Comparison of ENCODE assay signal across 9 cellular contexts in the genomic region with DNA sequence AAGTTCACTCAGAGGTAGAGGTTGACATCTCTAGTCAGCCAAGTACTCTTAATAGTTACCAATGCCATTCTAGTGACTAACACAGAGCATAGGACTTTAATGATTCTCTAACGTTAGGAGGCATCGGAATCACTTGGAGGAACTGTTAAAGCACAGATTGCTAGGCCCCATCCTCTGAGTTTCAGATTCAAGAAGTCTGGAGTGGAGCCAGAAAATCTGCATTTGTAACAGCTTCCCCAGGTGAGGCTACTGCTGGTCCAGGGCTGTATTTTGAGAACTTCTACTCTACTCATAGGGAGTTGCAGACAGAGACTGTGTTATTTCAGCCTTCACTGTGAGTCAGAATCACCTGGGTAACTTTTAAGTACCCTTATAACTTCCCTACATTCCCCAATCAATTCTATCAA. TPM values are rescaled to one million over a fixed set of nuclear protein-coding genes. Genes with fewer than 3 reads are reported as not detected.
DNase-seq lines count a peak whose midpoint lies in the region; ATAC-seq and TF ChIP-seq lines count a peak whose summit lies in the region.
"Had no signal": no experiment of that assay in that cellular context is flagged by ENCODE, and none has a peak within 500 bp of the region (broad histone marks: within the 10 kb centered on the region; RNA-seq: fewer than 3 reads in every experiment).

No MANE protein-coding gene starts in this region.

- H3K27me3 Mint-ChIP-seq in activated CD4-positive, alpha-beta memory T cell treated with anti-CD3 and anti-CD28 coated beads, Interleukin-2, amount 10 ng/mL, durations not matched to agents 7 days and 5 days, result no peaks in the 10 kb centered on the region

- H3K9me3 Mint-ChIP-seq in activated CD4-positive, alpha-beta memory T cell treated with anti-CD3 and anti-CD28 coated beads, Interleukin-2, amount 10 ng/mL, durations not matched to agents 7 days and 5 days, result no peaks in the 10 kb centered on the region

- H3K27ac ChIP-seq in SK-N-SH (ENCODE audit: low read depth in 2 of 2, low read length in 1 of 2) (no peak overlapping the region), cardiac muscle cell (peak overlapping the region; percentile 24), transverse colon (peak overlapping the region; percentile 41 to 56 (median 44))
- H3K27ac ChIP-seq: HL-60 had no signal

- CTCF ChIA-PET in SK-N-SH (lab: Yijun Ruan, JAX), result no interaction called here
- CTCF ChIA-PET in activated CD4-positive, alpha-beta memory T cell treated with anti-CD3 and anti-CD28 coated beads, Interleukin-2, amount 10 ng/mL, durations not matched to agents 7 days and 5 days (lab: Charles Lee), result no interaction called here

- no peak for TF ChIP-seq RAD21 in SK-N-SH (IDR thresholded peaks at IDR 0.05; ENCODE audit: low read length)

- no peak for TF ChIP-seq CTCF in SK-N-SH (IDR thresholded peaks at IDR 0.05)
- TF ChIP-seq CTCF in cardiac muscle cell (IDR thresholded peaks at IDR 0.05; ENCODE audit: low read depth, low read length), result no peak
- TF ChIP-seq CTCF in transverse colon (IDR thresholded peaks at IDR 0.05), result no peak

- peaks cover 27% of the 10 kb centered on the region for H3K4me1 Mint-ChIP-seq in activated CD4-positive, alpha-beta memory T cell treated with anti-CD3 and anti-CD28 coated beads, Interleukin-2, amount 10 ng/mL, durations not matched to agents 7 days and 5 days

- H3K4me3 Mint-ChIP-seq in activated CD4-positive, alpha-beta memory T cell treated with anti-CD3 and anti-CD28 coated beads, Interleukin-2, amount 10 ng/mL, durations not matched to agents 7 days and 5 days, result no peak overlapping the region

- intact Hi-C loops in transverse colon (cut with DNase I; ENCODE audit: low total_unique reads), result loop anchor here (10.0 kb wide), 1 partner anchor 1324 kb away; no protein-coding TSS in a partner anchor

- H3K9me3 ChIP-seq in SK-N-SH, result no peaks in the 10 kb centered on the region
- no peaks in the 10 kb centered on the region for H3K9me3 ChIP-seq in cardiac muscle cell (ENCODE audit: low read depth)
- no peaks in the 10 kb centered on the region for H3K9me3 ChIP-seq in transverse colon

- in situ Hi-C loops in transverse colon (cut with MboI; ENCODE audit: low pct_ligation_motif_present in 1 of 4, low pct_unique_long_range_greater_than_20kb in 1 of 4, low sequenced_read_pairs in 3 of 4), result no loop called here

- TF ChIP-seq EP300 in SK-N-SH (IDR thresholded peaks at IDR 0.05; ENCODE audit: borderline replicate concordance in 1 of 2, low read depth in 1 of 2, low read length in 1 of 2) (no peak), transverse colon (IDR thresholded peaks at IDR 0.05; ENCODE audit: low read depth) (no peak)

- H2AFZ ChIP-seq in SK-N-SH (ENCODE audit: low read depth), result no peak overlapping the region

- H3K36me3 ChIP-seq in SK-N-SH (replicated peaks in 1 of 2; ENCODE audit: control insufficient read depth in 1 of 2, insufficient read depth in 2 of 2, low read length in 1 of 2) (peaks cover 11 to 14% of the 10 kb centered on the region in 2 experiments), cardiac muscle cell (peaks cover 11% of the 10 kb centered on the region), transverse colon (peaks cover 0 to 9% (median 0%) of the 10 kb centered on the region in 4 donors)

- TF ChIP-seq POLR2A in transverse colon (IDR thresholded peaks at IDR 0.05), result no peak

- H3K4me2 ChIP-seq in SK-N-SH, result no peak overlapping the region

- no peaks in the 10 kb centered on the region for H3F3A ChIP-seq in SK-N-SH (replicated peaks; ENCODE audit: insufficient read depth)

- H3K9me2 ChIP-seq in SK-N-SH, result no peaks in the 10 kb centered on the region

- no peak overlapping the region for H3K9ac ChIP-seq in SK-N-SH

- H3K27ac Mint-ChIP-seq in activated CD4-positive, alpha-beta memory T cell treated with anti-CD3 and anti-CD28 coated beads, Interleukin-2, amount 10 ng/mL, durations not matched to agents 7 days and 5 days, result no peak overlapping the region

- H3K36me3 Mint-ChIP-seq in activated CD4-positive, alpha-beta memory T cell treated with anti-CD3 and anti-CD28 coated beads, Interleukin-2, amount 10 ng/mL, durations not matched to agents 7 days and 5 days (ENCODE audit: low read depth), result peaks cover 37% of the 10 kb centered on the region

- H3K4me3 ChIP-seq in SK-N-SH (ENCODE audit: low read depth in 2 of 2, low read length in 1 of 2), result no peak overlapping the region
- H3K4me3 ChIP-seq in cardiac muscle cell, result no peak overlapping the region
- H3K4me3 ChIP-seq in transverse colon, result no peak overlapping the region

- peaks cover 7% of the 10 kb centered on the region; the same call in 1 of the 2 replicates for H3K79me2 ChIP-seq in SK-N-SH (ENCODE audit: insufficient read depth)

- H4K20me1 ChIP-seq in SK-N-SH (ENCODE audit: insufficient read depth), result no peaks in the 10 kb centered on the region

- H3K4me1 ChIP-seq in SK-N-SH (ENCODE audit: control insufficient read depth in 1 of 2, insufficient read depth in 2 of 2, low read depth in 1 of 2, low read length in 1 of 2), result peaks cover 0 to 2% of the 10 kb centered on the region in 2 experiments; a peak in 1 of 4 replicates
- H3K4me1 ChIP-seq in cardiac muscle cell (ENCODE audit: low read depth), result no peaks in the 10 kb centered on the region
- H3K4me1 ChIP-seq in transverse colon, result peaks cover 0 to 51% (median 27%) of the 10 kb centered on the region in 4 donors

- no peak for DNase-seq in SK-N-SH
- DNase-seq in cardiac muscle cell (ENCODE audit: low read depth in 1 of 2, low spot score in 1 of 2), result peak in 1 of 2 donors; percentile 11
- DNase-seq in transverse colon, result no peak
- no peak for DNase-seq in activated CD4-positive, alpha-beta memory T cell treated with anti-CD3 and anti-CD28 coated beads, Interleukin-2, amount 10 ng/mL, durations not matched to agents 7 days and 5 days
- no peak for DNase-seq in NCI-H524 treated with DMSO at 0.1 percent for 48 hours (lab: John Stamatoyannopoulos, UW)
- no peak for DNase-seq in activated effector memory CD4-positive, alpha-beta T cell treated with anti-CD3 and anti-CD28 coated beads, Interleukin-2, amount 50 U/mL, for 16 hours

- POLR2A ChIA-PET in SK-N-SH (lab: Yijun Ruan, JAX), result no interaction called here
- POLR2A ChIA-PET in activated CD4-positive, alpha-beta memory T cell treated with anti-CD3 and anti-CD28 coated beads, Interleukin-2, amount 10 ng/mL, durations not matched to agents 7 days and 5 days (lab: Charles Lee), result no interaction called here

- H3K27me3 ChIP-seq in SK-N-SH (ENCODE audit: insufficient read depth), result no peaks in the 10 kb centered on the region
- no peaks in the 10 kb centered on the region for H3K27me3 ChIP-seq in cardiac muscle cell
- no peaks in the 10 kb centered on the region for H3K27me3 ChIP-seq in transverse colon

- WGBS in SK-N-SH (ENCODE audit: low lambda C conversion rate), result no CpG with 5 or more reads among the region's 2 CpGs
- WGBS in transverse colon (ENCODE audit: low coverage in 1 of 2), 2 donors, result 19% methylated on average over 2 of the region's 2 CpGs; no CpG with 5 or more reads in 1 of the 2 donors

- 0 out of 3 replicates have a peak, but pooled peaks have one; percentile 34 for ATAC-seq in SK-N-SH treated with all-trans-retinoic acid at 6 μM for 48 hours
- peak; percentile 27 for ATAC-seq in HG03565 (IDR thresholded peaks at IDR 0.05; ENCODE audit: unreplicated experiment)

TF ChIP-seq in SK-N-SH treated with all-trans-retinoic acid at 6 μM for 48 hours, 23 proteins besides CTCF, POLR2A, EP300 and RAD21 (continues in another document):
- TF ChIP-seq, protein P1, sequence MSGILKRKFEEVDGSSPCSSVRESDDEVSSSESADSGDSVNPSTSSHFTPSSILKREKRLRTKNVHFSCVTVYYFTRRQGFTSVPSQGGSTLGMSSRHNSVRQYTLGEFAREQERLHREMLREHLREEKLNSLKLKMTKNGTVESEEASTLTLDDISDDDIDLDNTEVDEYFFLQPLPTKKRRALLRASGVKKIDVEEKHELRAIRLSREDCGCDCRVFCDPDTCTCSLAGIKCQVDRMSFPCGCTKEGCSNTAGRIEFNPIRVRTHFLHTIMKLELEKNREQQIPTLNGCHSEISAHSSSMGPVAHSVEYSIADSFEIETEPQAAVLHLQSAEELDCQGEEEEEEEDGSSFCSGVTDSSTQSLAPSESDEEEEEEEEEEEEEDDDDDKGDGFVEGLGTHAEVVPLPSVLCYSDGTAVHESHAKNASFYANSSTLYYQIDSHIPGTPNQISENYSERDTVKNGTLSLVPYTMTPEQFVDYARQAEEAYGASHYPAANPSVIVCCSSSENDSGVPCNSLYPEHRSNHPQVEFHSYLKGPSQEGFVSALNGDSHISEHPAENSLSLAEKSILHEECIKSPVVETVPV (CRISPR knock-in tag; IDR thresholded peaks at IDR 0.05), result no peak

TF ChIP-seq in SK-N-SH, 30 proteins besides CTCF, POLR2A, EP300 and RAD21:
- TF ChIP-seq SMC3 (IDR thresholded peaks at IDR 0.05; ENCODE audit: low read depth, low read length), result no peak
- TF ChIP-seq, protein P2, sequence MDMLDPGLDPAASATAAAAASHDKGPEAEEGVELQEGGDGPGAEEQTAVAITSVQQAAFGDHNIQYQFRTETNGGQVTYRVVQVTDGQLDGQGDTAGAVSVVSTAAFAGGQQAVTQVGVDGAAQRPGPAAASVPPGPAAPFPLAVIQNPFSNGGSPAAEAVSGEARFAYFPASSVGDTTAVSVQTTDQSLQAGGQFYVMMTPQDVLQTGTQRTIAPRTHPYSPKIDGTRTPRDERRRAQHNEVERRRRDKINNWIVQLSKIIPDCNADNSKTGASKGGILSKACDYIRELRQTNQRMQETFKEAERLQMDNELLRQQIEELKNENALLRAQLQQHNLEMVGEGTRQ (IDR thresholded peaks at IDR 0.05; ENCODE audit: borderline replicate concordance, low read depth, low read length), result no peak

RNA-seq across cellular contexts. Expression of a gene that starts 5.7 kb away (rescaled TPM):
- polyA plus RNA-seq in SK-N-SH (2012; rRNA removed), result 6.5 and 7.8 TPM in 2 replicates
- polyA plus RNA-seq in SK-N-SH (2012; cell fraction: cytosol; rRNA removed), result 10.8 and 15.0 TPM in 2 replicates
- polyA plus RNA-seq in SK-N-SH (2012; cell fraction: nucleus; rRNA removed), result 1.8 and 5.1 TPM in 2 replicates
- total RNA-seq in cardiac muscle cell, result 14.0 and 14.4 TPM in 2 replicates
- polyA plus RNA-seq in cardiac muscle cell, result 24.4 and 29.4 TPM in 2 replicates
- 10 to 100 TPM; 35.5 to 89.8 (median 70.7) TPM for total RNA-seq in transverse colon
- total RNA-seq in activated CD4-positive, alpha-beta memory T cell treated with anti-CD3 and anti-CD28 coated beads, Interleukin-2, amount 10 ng/mL, durations not matched to agents 7 days and 5 days, result 10 to 100 TPM; 30.0 to 30.7 TPM

Comparison
In these comparisons a context has a peak if more than half of its experiments do, and no peak if none do; other contexts are left out.
1. H3K27ac ChIP-seq: peak in cardiac muscle cell (single experiment) and transverse colon (4 of 4); none in SK-N-SH (0 of 2).